ENCODE assay signal across 8 cellular contexts in genomic region chr17:1122681-1123396, GRCh38. TPM values are rescaled to one million over a fixed set of nuclear protein-coding genes. Genes with fewer than 3 reads are reported as not detected.
A peak's percentile ranks its signal among the peaks of the same experiment; 100 is the strongest.
DNase-seq lines count a peak whose midpoint lies in the region; ATAC-seq, FAIRE-seq and TF ChIP-seq lines count a peak whose summit lies in the region.

No MANE protein-coding gene starts in this region.

- H3K4me1 Mint-ChIP-seq in mesothelial cell of epicardium, result no peaks in the 10 kb centered on the region

- no peak for TF ChIP-seq EP300 in H1 (IDR thresholded peaks at IDR 0.05; ENCODE audit: borderline replicate concordance in 1 of 2, low read depth in 2 of 2, low read length in 2 of 2)

- peak; percentile 62 for FAIRE-seq in H1 (lab: Jason Lieb, UNC)

- no peak for TF ChIP-seq POLR2A in H1 (IDR thresholded peaks at IDR 0.05; ENCODE audit: control extremely low read depth in 1 of 2, low read depth in 2 of 2, low read length in 2 of 2)

- H4K91ac ChIP-seq in H1 (replicated peaks; ENCODE audit: insufficient read length, low read length), result no peak overlapping the region

- H2AK5ac ChIP-seq in H1 (ENCODE audit: low read depth, low read length), result no peak overlapping the region

- no peak overlapping the region for H3K23ac ChIP-seq in H1 (ENCODE audit: insufficient read length)

- H3K4me3 ChIP-seq in H1 (ENCODE audit: extremely low read depth in 1 of 4, insufficient read depth in 2 of 4, low read depth in 3 of 4, low read length in 4 of 4), result no peak overlapping the region

- no peak overlapping the region for H2BK20ac ChIP-seq in H1 (ENCODE audit: low read length)

- no peak overlapping the region for H2AFZ ChIP-seq in H1 (ENCODE audit: low read length)

- POLR2A ChIA-PET in H1 (lab: Charles Lee; ENCODE audit: partially characterized antibody), result interaction anchor here (0.6 to 1.3 kb wide), 5 partner anchors 15 to 72 kb away, joined by 3 to 6 read pairs (median 4); no protein-coding TSS in a partner anchor

- peaks cover 0 to 7% (median 4%) of the 10 kb centered on the region in 4 experiments; a peak in 5 of 7 replicates for H3K4me1 ChIP-seq in H1 (replicated peaks in 1 of 4; ENCODE audit: control insufficient read depth in 3 of 4, insufficient read depth in 4 of 4, low read length in 3 of 4)

- H3K14ac ChIP-seq in H1 (ENCODE audit: insufficient read length), result no peak overlapping the region

- H3K9ac ChIP-seq in H1 (replicated peaks in 1 of 4; ENCODE audit: extremely low read depth in 1 of 4, low read depth in 3 of 4, low read length in 3 of 4), result no peak overlapping the region

- H2BK12ac ChIP-seq in H1 (ENCODE audit: low read depth, low read length), result 0 out of 2 replicates have a peak overlapping the region, but pooled peaks have one; percentile 46

- peaks cover 6% of the 10 kb centered on the region for H3K36me3 Mint-ChIP-seq in mesothelial cell of epicardium

- H3K27me3 Mint-ChIP-seq in mesothelial cell of epicardium (ENCODE audit: low read depth), result no peaks in the 10 kb centered on the region

- H2BK15ac ChIP-seq in H1 (ENCODE audit: low read length), result no peak overlapping the region

- peak overlapping the region; percentile 45; the same call in 1 of the 2 replicates for H4K8ac ChIP-seq in H1 (ENCODE audit: extremely low read depth, insufficient read depth, low read length)

- ATAC-seq in GM19397 (IDR thresholded peaks at IDR 0.05; ENCODE audit: unreplicated experiment) (peak; percentile 60), HG03378 (IDR thresholded peaks at IDR 0.05; ENCODE audit: unreplicated experiment) (no peak)

- no peak overlapping the region for H3K4ac ChIP-seq in H1 (replicated peaks; ENCODE audit: insufficient read length, low read depth, low read length)

- TF ChIP-seq CTCF in H1 (IDR thresholded peaks at IDR 0.05; ENCODE audit: control extremely low read depth in 1 of 3, insufficient read depth in 1 of 3, low read depth in 1 of 3, low read length in 3 of 3), result peak; percentile 81 to 90 (median 86)
- peak; percentile 83 for TF ChIP-seq CTCF in mesothelial cell of epicardium (IDR thresholded peaks at IDR 0.05; ENCODE audit: unreplicated experiment)

- H3K27me3 ChIP-seq in H1 (replicated peaks in 1 of 4; ENCODE audit: control insufficient read depth in 3 of 4, extremely low read depth in 1 of 4, insufficient read depth in 3 of 4, low read length in 3 of 4), result peaks cover 0 to 2% (median 0%) of the 10 kb centered on the region in 4 experiments; a peak in 1 of 7 replicates

- H3K18ac ChIP-seq in H1 (ENCODE audit: extremely low read depth, low read length), result peak overlapping the region; percentile 49; the same call in 1 of the 2 replicates

- DNase-seq in AML-193 (lab: John Stamatoyannopoulos, UW) (peak; percentile 2 to 12), NCI-H748 treated with DMSO at 0.1 percent for 48 hours (lab: John Stamatoyannopoulos, UW) (peak; percentile 64), H1 (ENCODE audit: low read depth in 1 of 2, low spot score in 2 of 2) (peak in 1 of 2 experiments; percentile 98), mesothelial cell of epicardium (ENCODE audit: low spot score in 2 of 2, unreplicated experiment in 2 of 2) (peak in 1 of 2 experiments; percentile 87)
- peak; percentile 57 to 83 (median 82) for DNase-seq in activated CD8-positive, alpha-beta memory T cell treated with anti-CD3 and anti-CD28 coated beads for 48 hours (ENCODE audit: low read depth in 2 of 3, low spot score in 2 of 3)
- peak; percentile 63 to 67 for DNase-seq in stimulated activated CD8-positive, alpha-beta memory T cell treated with anti-CD3 and anti-CD28 coated beads, Interleukin-15, amount 100 ng/mL, for 48 hours (ENCODE audit: low read depth in 2 of 2)

- H3K36me3 ChIP-seq in H1 (ENCODE audit: control insufficient read depth in 2 of 4, insufficient read depth in 4 of 4, low read length in 3 of 4), result no peaks in the 10 kb centered on the region

- H3K27ac ChIP-seq in H1 (ENCODE audit: low read depth, low read length), result no peak overlapping the region

- no peaks in the 10 kb centered on the region for H3K79me2 ChIP-seq in H1 (ENCODE audit: control insufficient read depth in 1 of 2, insufficient read depth in 2 of 2, low read length in 2 of 2)

- peaks cover 3 to 4% of the 10 kb centered on the region in 2 experiments for H4K20me1 ChIP-seq in H1 (replicated peaks in 1 of 2; ENCODE audit: control insufficient read depth in 1 of 2, insufficient read depth in 2 of 2, low read length in 2 of 2)

- H3K23me2 ChIP-seq in H1 (ENCODE audit: low read depth, low read length), result no peaks in the 10 kb centered on the region

- no peak overlapping the region for H3K56ac ChIP-seq in H1 (replicated peaks; ENCODE audit: insufficient read length, low read depth, low read length)

- CTCF ChIA-PET in H1 (lab: Charles Lee; ENCODE audit: partially characterized antibody), result interaction anchor here (0.6 to 8.5 kb wide), 37 partner anchors 8 to 210 kb away, joined by 3 to 178 read pairs (median 6); no protein-coding TSS in a partner anchor

- 0 out of 2 replicates have a peak, but pooled peaks cover 2% of the 10 kb centered on the region for H3K79me1 ChIP-seq in H1 (ENCODE audit: low read depth, low read length)

- H2BK5ac ChIP-seq in H1 (ENCODE audit: low read depth, low read length), result no peak overlapping the region

- H2BK120ac ChIP-seq in H1 (replicated peaks; ENCODE audit: low read depth, low read length), result no peak overlapping the region

- H3K27ac Mint-ChIP-seq in mesothelial cell of epicardium, result no peak overlapping the region

- H3K9me3 ChIP-seq in H1 (ENCODE audit: insufficient read depth in 2 of 2, low read depth in 1 of 2, low read length in 1 of 2), result no peaks in the 10 kb centered on the region

- 41% methylated on average over 19 of the region's 20 CpGs; no CpG with 5 or more reads in 1 of the 2 experiments for WGBS in H1 (ENCODE audit: extremely low coverage in 1 of 2, insufficient coverage in 1 of 2, insufficient read length in 1 of 2, insufficient replicate concordance in 2 of 2, low coverage in 1 of 2, low lambda C conversion rate in 2 of 2, missing lambda C conversion rate in 1 of 2), 2 experiments

- H3K4me2 ChIP-seq in H1 (ENCODE audit: insufficient read depth in 1 of 2, low read depth in 2 of 2, low read length in 2 of 2), result peak overlapping the region in 1 of 2 experiments; percentile 13; a peak in 1 of 4 replicates

- no peaks in the 10 kb centered on the region for H3K9me3 Mint-ChIP-seq in mesothelial cell of epicardium

- H3K4me3 Mint-ChIP-seq in mesothelial cell of epicardium, result no peak overlapping the region

- H4K5ac ChIP-seq in H1 (ENCODE audit: insufficient read length, low read depth, low read length), result no peak overlapping the region

- TF ChIP-seq RAD21 in H1 (IDR thresholded peaks at IDR 0.05 in 1 of 2, conservative IDR thresholded peaks at IDR 0.05 in 1 of 2; ENCODE audit: low read depth in 2 of 2, low read length in 2 of 2), result peak; percentile 87 to 88

TF ChIP-seq in H1, 55 proteins besides CTCF, POLR2A, EP300 and RAD21:
- TF ChIP-seq BCL11A (IDR thresholded peaks at IDR 0.05; ENCODE audit: low read depth in 2 of 2, low read length in 2 of 2) (no peak), TEAD4 (IDR thresholded peaks at IDR 0.05; ENCODE audit: low read depth, low read length) (no peak), MAX (IDR thresholded peaks at IDR 0.05) (peak; percentile 54), SIN3A (conservative IDR thresholded peaks at IDR 0.05 in 1 of 2, IDR thresholded peaks at IDR 0.05 in 1 of 2; ENCODE audit: low read depth in 1 of 2, low read length in 2 of 2) (0 out of 4 replicates have a peak, but pooled peaks of 1 of the 2 experiments have one; percentile 54), GABPA (IDR thresholded peaks at IDR 0.05; ENCODE audit: borderline replicate concordance, insufficient read depth, low read length) (0 out of 2 replicates have a peak, but pooled peaks have one; percentile 6)

RNA-seq across cellular contexts. Expression of gene ABR, which starts 56.9 kb away (rescaled TPM):
- total RNA-seq in H1 (2021; fragmentation: NEBNext Ultra II Directional; extraction: Animal tissue kit (Norgen Biotek cat#: 25700)), result 41.4 and 44.8 TPM in 2 replicates
- polyA plus RNA-seq in H1 (2011; rRNA removed), result 47.2 and 68.0 TPM in 2 replicates
- 42.5 TPM for polyA plus RNA-seq in H1 (2011; cell fraction: cytosol; rRNA removed)
- 102 TPM for polyA plus RNA-seq in H1 (2011; cell fraction: nucleus; rRNA removed)
- 25.2 to 40.6 TPM (median 35.7 TPM) in 4 replicates for polyA plus RNA-seq in H1 (2012, experiment 1 of 2)
- polyA plus RNA-seq in H1 (2012, experiment 2 of 2), result 13.2 TPM
- polyA plus RNA-seq in H1 (2013, experiment 1 of 2), result 21.3 TPM
- 20.9 TPM for polyA plus RNA-seq in H1 (2013, experiment 2 of 2)
- 25.8 and 37.2 TPM in 2 replicates for polyA minus RNA-seq in H1 (2011; rRNA and poly(A)+ RNA removed)
- polyA minus RNA-seq in H1 (2011; cell fraction: cytosol; rRNA and poly(A)+ RNA removed), result 27.9 TPM
- 34.7 TPM for polyA minus RNA-seq in H1 (2011; cell fraction: nucleus; rRNA and poly(A)+ RNA removed)
- total RNA-seq in mesothelial cell of epicardium, result 63.9 to 70.1 TPM (median 69.3 TPM) in 3 replicates
